ENCODE assay signal across 1 cellular context in the genomic region with DNA sequence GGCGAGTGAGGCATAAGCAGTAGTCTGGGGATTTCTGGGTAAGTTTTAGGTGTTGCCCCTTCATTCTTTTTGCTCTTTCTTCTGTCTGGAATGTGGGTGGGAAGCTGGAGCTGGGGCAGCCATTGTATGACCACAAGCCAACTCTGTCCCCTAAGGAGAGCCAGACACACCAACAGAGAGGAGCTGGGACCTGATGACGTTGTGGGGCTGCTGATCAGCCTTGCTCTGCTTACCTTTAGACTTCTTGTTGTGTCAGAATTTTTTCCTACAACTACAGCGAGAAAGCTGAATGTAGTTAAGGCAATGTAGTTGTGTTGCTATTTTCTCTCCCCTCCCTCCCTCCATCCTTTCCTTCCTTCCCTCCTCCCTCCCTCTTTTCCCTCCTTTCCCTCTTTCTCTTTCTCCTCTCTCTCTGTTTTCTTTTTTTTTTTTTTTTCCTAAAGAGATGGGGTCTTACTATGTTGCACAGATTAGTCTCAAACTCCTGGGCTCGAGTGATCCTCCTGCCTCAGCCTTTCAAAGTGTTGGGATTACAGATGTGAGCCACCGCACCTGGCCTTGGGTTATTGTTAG.
TF ChIP-seq lines count a peak whose summit lies in the region.

No MANE protein-coding gene starts in this region.

TF ChIP-seq in HEK293, 187 proteins besides CTCF, POLR2A, EP300 and RAD21:
- 0 out of 2 replicates have a peak, but pooled peaks have one; percentile 26 for TF ChIP-seq ZNF366 (tag by site-specific recombination; conservative IDR thresholded peaks at IDR 0.05)
- no peak for TF ChIP-seq YY1 (tag by site-specific recombination; IDR thresholded peaks at IDR 0.05)
- peak; percentile 73 for TF ChIP-seq PRDM1 (tag by site-specific recombination; IDR thresholded peaks at IDR 0.05)
TF ChIP-seq in HEK293: peak in this region for 2.
